17 cellular contexts compared by ENCODE assay signal in the genomic region with DNA sequence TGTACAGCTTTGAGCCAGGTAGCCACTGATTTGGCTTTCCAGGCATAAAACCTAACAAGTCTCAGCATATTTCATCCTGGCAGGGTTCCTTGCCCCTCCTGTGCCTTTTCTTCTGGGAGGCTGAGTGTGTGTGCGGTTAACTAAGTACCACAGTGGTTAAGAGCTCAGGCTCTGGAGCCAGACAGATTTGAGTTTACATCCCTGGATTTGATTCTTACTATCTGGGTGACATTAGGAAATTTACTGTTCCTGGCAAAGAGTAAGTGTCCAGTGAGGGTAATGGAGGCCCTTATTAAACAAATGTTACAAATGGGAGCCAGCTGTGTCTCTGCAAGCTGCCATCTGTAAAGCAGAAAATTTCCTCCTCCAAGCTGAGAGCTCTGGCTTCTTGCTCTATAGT. TPM values are rescaled to one million over a fixed set of nuclear protein-coding genes. Genes with fewer than 3 reads are reported as not detected.
A peak's percentile ranks its signal among the peaks of the same experiment; 100 is the strongest.
DNase-seq lines count a peak whose midpoint lies in the region; ATAC-seq and TF ChIP-seq lines count a peak whose summit lies in the region.
"Had no signal": no experiment of that assay in that cellular context is flagged by ENCODE, and none has a peak within 500 bp of the region (broad histone marks: within the 10 kb centered on the region; RNA-seq: fewer than 3 reads in every experiment).

No MANE protein-coding gene starts in this region.

- DNase-seq in NCI-H748 (lab: John Stamatoyannopoulos, UW; ENCODE audit: unreplicated experiment) (peak; percentile 22), NCI-H748 treated with DMSO at 0.1 percent for 48 hours (lab: John Stamatoyannopoulos, UW) (no peak), fibroblast of villous mesenchyme (ENCODE audit: low read depth) (peak; percentile 87), SHP77 (lab: John Stamatoyannopoulos, UW) (no peak), iPS-NIHi11 (ENCODE audit: low spot score) (no peak)
- DNase-seq: 8988T; activated CD8-positive, alpha-beta T cell treated with anti-CD3 and anti-CD28 coated beads for 36 hours; adrenal gland; colonic mucosa; right lobe of liver; stimulated activated CD4-positive, alpha-beta T cell treated with anti-CD3 and anti-CD28 coated beads, Interleukin-4, amount 100 ng/mL, for 1 hour; trophoblast cell had no signal

- no peak overlapping the region for H3K4me3 ChIP-seq in fibroblast of villous mesenchyme (ENCODE audit: low read depth, low read length)
- H3K4me3 ChIP-seq: adrenal gland, colonic mucosa, esophagus muscularis mucosa, right lobe of liver, SJSA1 had no signal

- no peak for TF ChIP-seq CTCF in fibroblast of villous mesenchyme (IDR thresholded peaks at IDR 0.05; ENCODE audit: insufficient read depth, low read depth, low read length)

- peak; percentile 69 for ATAC-seq in SK-N-SH treated with all-trans-retinoic acid at 6 μM for 48 hours
- ATAC-seq in HG02571 (IDR thresholded peaks at IDR 0.05; ENCODE audit: unreplicated experiment): no peak
- ATAC-seq in GM21447 (IDR thresholded peaks at IDR 0.05; ENCODE audit: unreplicated experiment): no peak
- ATAC-seq: activated CD8-positive, alpha-beta T cell treated with anti-CD3 and anti-CD28 coated beads for 36 hours had no signal

TF ChIP-seq in SK-N-SH treated with all-trans-retinoic acid at 6 μM for 48 hours, 23 proteins besides CTCF, POLR2A, EP300 and RAD21:
- peak; percentile 86 for TF ChIP-seq TCF4 (CRISPR knock-in tag; IDR thresholded peaks at IDR 0.05; ENCODE audit: borderline replicate concordance)
- TF ChIP-seq, protein P1, sequence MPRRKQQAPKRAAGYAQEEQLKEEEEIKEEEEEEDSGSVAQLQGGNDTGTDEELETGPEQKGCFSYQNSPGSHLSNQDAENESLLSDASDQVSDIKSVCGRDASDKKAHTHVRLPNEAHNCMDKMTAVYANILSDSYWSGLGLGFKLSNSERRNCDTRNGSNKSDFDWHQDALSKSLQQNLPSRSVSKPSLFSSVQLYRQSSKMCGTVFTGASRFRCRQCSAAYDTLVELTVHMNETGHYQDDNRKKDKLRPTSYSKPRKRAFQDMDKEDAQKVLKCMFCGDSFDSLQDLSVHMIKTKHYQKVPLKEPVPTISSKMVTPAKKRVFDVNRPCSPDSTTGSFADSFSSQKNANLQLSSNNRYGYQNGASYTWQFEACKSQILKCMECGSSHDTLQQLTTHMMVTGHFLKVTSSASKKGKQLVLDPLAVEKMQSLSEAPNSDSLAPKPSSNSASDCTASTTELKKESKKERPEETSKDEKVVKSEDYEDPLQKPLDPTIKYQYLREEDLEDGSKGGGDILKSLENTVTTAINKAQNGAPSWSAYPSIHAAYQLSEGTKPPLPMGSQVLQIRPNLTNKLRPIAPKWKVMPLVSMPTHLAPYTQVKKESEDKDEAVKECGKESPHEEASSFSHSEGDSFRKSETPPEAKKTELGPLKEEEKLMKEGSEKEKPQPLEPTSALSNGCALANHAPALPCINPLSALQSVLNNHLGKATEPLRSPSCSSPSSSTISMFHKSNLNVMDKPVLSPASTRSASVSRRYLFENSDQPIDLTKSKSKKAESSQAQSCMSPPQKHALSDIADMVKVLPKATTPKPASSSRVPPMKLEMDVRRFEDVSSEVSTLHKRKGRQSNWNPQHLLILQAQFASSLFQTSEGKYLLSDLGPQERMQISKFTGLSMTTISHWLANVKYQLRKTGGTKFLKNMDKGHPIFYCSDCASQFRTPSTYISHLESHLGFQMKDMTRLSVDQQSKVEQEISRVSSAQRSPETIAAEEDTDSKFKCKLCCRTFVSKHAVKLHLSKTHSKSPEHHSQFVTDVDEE (CRISPR knock-in tag; IDR thresholded peaks at IDR 0.05): peak; percentile 80; the same call in 1 of the 2 replicates
- no peak for TF ChIP-seq ZNF70 (CRISPR knock-in tag; IDR thresholded peaks at IDR 0.05)
- peak; percentile 70 for TF ChIP-seq ZNF8 (CRISPR knock-in tag; IDR thresholded peaks at IDR 0.05)
- TF ChIP-seq ISL1 (CRISPR knock-in tag; IDR thresholded peaks at IDR 0.05): 0 out of 2 replicates have a peak, but pooled peaks have one; percentile 17

RNA-seq across cellular contexts. Expression of a gene that starts 6.3 kb away (rescaled TPM):
- 13.4 and 15.5 TPM in 2 replicates for total RNA-seq in fibroblast of villous mesenchyme

Comparison
In these comparisons a context has a peak if more than half of its experiments do, and no peak if none do; other contexts are left out.
1. DNase-seq: peak in NCI-H748 (single experiment) and fibroblast of villous mesenchyme (single experiment); none in NCI-H748 treated with DMSO at 0.1 percent for 48 hours (single experiment), SHP77 (0 of 2) and iPS-NIHi11 (single experiment).